In the genomic region with DNA sequence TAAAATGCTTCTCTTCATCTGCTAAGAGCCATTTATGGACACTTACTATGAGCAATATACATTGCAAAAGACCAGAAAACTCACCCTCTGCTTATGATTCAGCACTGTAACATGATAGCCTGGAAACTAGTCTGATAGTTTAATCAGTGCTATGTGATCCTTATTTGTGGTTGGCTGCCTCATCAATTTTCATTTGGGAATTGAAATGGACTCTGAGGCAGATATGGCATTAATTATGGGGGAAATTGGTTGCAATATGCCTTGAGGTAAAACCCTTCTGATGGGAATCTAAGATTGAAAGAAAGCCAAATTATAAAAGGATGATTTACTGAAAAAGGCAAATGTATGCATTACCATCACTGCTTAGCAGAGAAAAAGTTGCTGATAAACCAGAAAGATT, we compare ENCODE assay signal across 14 cellular contexts. TPM values are rescaled to one million over a fixed set of nuclear protein-coding genes. Genes with fewer than 3 reads are reported as not detected.
A peak's percentile ranks its signal among the peaks of the same experiment; 100 is the strongest.
DNase-seq lines count a peak whose midpoint lies in the region; ATAC-seq, FAIRE-seq and TF ChIP-seq lines count a peak whose summit lies in the region.
"Had no signal": no experiment of that assay in that cellular context is flagged by ENCODE, and none has a peak within 500 bp of the region (broad histone marks: within the 10 kb centered on the region; RNA-seq: fewer than 3 reads in every experiment).

No MANE protein-coding gene starts in this region.

- H3F3A ChIP-seq in SK-N-SH (replicated peaks; ENCODE audit: insufficient read depth): peaks cover 12% of the 10 kb centered on the region

- no peaks in the 10 kb centered on the region for H3K36me3 ChIP-seq in SK-N-SH (replicated peaks in 1 of 2; ENCODE audit: control insufficient read depth in 1 of 2, insufficient read depth in 2 of 2, low read length in 1 of 2)
- H3K36me3 ChIP-seq: right lobe of liver had no signal

- no peaks in the 10 kb centered on the region for H4K20me1 ChIP-seq in SK-N-SH (ENCODE audit: insufficient read depth)

- no peak overlapping the region for H3K4me3 Mint-ChIP-seq in HFFc6
- H3K4me3 Mint-ChIP-seq: CD4-positive, alpha-beta memory T cell had no signal

- H3K9me3 Mint-ChIP-seq in HFFc6: peaks cover 15% of the 10 kb centered on the region

- peaks cover 23% of the 10 kb centered on the region for H3K36me3 Mint-ChIP-seq in HFFc6 (ENCODE audit: low read depth)
- H3K36me3 Mint-ChIP-seq: CD4-positive, alpha-beta memory T cell had no signal

- no peak for TF ChIP-seq RAD21 in SK-N-SH (IDR thresholded peaks at IDR 0.05; ENCODE audit: low read length)

- peaks cover 6 to 21% of the 10 kb centered on the region in 2 experiments for H3K4me1 ChIP-seq in SK-N-SH (ENCODE audit: control insufficient read depth in 1 of 2, insufficient read depth in 2 of 2, low read depth in 1 of 2, low read length in 1 of 2)
- H3K4me1 ChIP-seq: right lobe of liver had no signal

- TF ChIP-seq EP300 in SK-N-SH (IDR thresholded peaks at IDR 0.05; ENCODE audit: borderline replicate concordance in 1 of 2, low read depth in 1 of 2, low read length in 1 of 2): peak; percentile 91 to 99

- ATAC-seq in esophagus mucosa: no peak
- ATAC-seq: right lobe of liver had no signal

- DNase-seq in AG09319 (ENCODE audit: extremely low read depth, low read depth): peak; percentile 89
- DNase-seq in HFFc6: peak; percentile 80
- DNase-seq in SK-N-SH: peak; percentile 31
- DNase-seq in foreskin fibroblast: peak; percentile 81 to 91
- DNase-seq in urothelium cell line (ENCODE audit: low spot score): no peak
- DNase-seq in DMS114 treated with DMSO at 0.1 percent for 48 hours (lab: John Stamatoyannopoulos, UW; ENCODE audit: unreplicated experiment): no peak
- DNase-seq in effector CD4-positive, alpha-beta T cell: no peak
- DNase-seq: activated CD8-positive, alpha-beta memory T cell treated with anti-CD3 and anti-CD28 coated beads for 24 hours; CD4-positive, alpha-beta memory T cell; MM.1S; right lobe of liver had no signal

- H3K27me3 Mint-ChIP-seq in HFFc6 (ENCODE audit: insufficient read depth): peaks cover 5% of the 10 kb centered on the region

- no peak overlapping the region for H3K9ac ChIP-seq in SK-N-SH

- no peaks in the 10 kb centered on the region for H3K9me2 ChIP-seq in SK-N-SH

- POLR2A ChIA-PET in SK-N-SH (lab: Yijun Ruan, JAX): no interaction called here

- peaks cover 44% of the 10 kb centered on the region for H3K4me1 Mint-ChIP-seq in HFFc6 (ENCODE audit: low read depth)
- H3K4me1 Mint-ChIP-seq: CD4-positive, alpha-beta memory T cell had no signal

- H3K79me2 ChIP-seq in SK-N-SH (ENCODE audit: insufficient read depth): no peaks in the 10 kb centered on the region

- no peak overlapping the region for H2AFZ ChIP-seq in SK-N-SH (ENCODE audit: low read depth)

- TF ChIP-seq CTCF in AG09319 (IDR thresholded peaks at IDR 0.05; ENCODE audit: low read depth, low read length) (no peak), HFFc6 (IDR thresholded peaks at IDR 0.05) (no peak), SK-N-SH (IDR thresholded peaks at IDR 0.05) (no peak), foreskin fibroblast (IDR thresholded peaks at IDR 0.05; ENCODE audit: low read depth, low read length) (no peak)

- no peaks in the 10 kb centered on the region for H3K27me3 ChIP-seq in SK-N-SH (ENCODE audit: insufficient read depth)
- H3K27me3 ChIP-seq: right lobe of liver had no signal

- H3K27ac ChIP-seq in SK-N-SH (ENCODE audit: low read depth in 2 of 2, low read length in 1 of 2): peak overlapping the region; percentile 64; a peak in 3 of 4 replicates
- H3K27ac ChIP-seq: right lobe of liver had no signal

- H3K9me3 ChIP-seq in SK-N-SH: no peaks in the 10 kb centered on the region
- H3K9me3 ChIP-seq: right lobe of liver had no signal

- H3K4me3 ChIP-seq in SK-N-SH (ENCODE audit: low read depth in 2 of 2, low read length in 1 of 2): no peak overlapping the region
- H3K4me3 ChIP-seq in foreskin fibroblast (ENCODE audit: low read depth in 1 of 2, low read length in 2 of 2): no peak overlapping the region
- H3K4me3 ChIP-seq: right lobe of liver had no signal

- H3K27ac Mint-ChIP-seq in HFFc6: peak overlapping the region; percentile 2; the same call in 1 of the 2 replicates
- H3K27ac Mint-ChIP-seq: CD4-positive, alpha-beta memory T cell had no signal

- no peak for FAIRE-seq in urothelium cell line (lab: Jason Lieb, UNC)
- FAIRE-seq: endometrium had no signal

- peak overlapping the region; percentile 27; the same call in 1 of the 2 replicates for H3K4me2 ChIP-seq in SK-N-SH

- CTCF ChIA-PET in SK-N-SH (lab: Yijun Ruan, JAX): interaction anchor here (1.4 kb wide), 1 partner anchor 15 kb away, joined by 5 read pairs; no protein-coding TSS in a partner anchor

TF ChIP-seq in SK-N-SH, 30 proteins besides CTCF, POLR2A, EP300 and RAD21 (continues in another document):
- TF ChIP-seq JUND (IDR thresholded peaks at IDR 0.05) (peak; percentile 99), EZH2phosphoT487 (IDR thresholded peaks at IDR 0.05; ENCODE audit: borderline replicate concordance, low read depth) (no peak; the same call in 1 of the 2 replicates), NRF1 (IDR thresholded peaks at IDR 0.05; ENCODE audit: low read depth, low read length) (no peak), PBX3 (IDR thresholded peaks at IDR 0.05) (peak; percentile 99), MEF2A (IDR thresholded peaks at IDR 0.05; ENCODE audit: borderline replicate concordance, low read depth) (peak; percentile 87), ELF1 (IDR thresholded peaks at IDR 0.05) (0 out of 2 replicates have a peak, but pooled peaks have one; percentile 46), SIN3A (IDR thresholded peaks at IDR 0.05; ENCODE audit: borderline replicate concordance, low read depth, low read length) (peak; percentile 78; the same call in 1 of the 2 replicates), YY1 (IDR thresholded peaks at IDR 0.05; ENCODE audit: low read depth) (no peak), GATA2 (CRISPR knock-in tag; IDR thresholded peaks at IDR 0.05) (peak; percentile 96), GABPA (IDR thresholded peaks at IDR 0.05; ENCODE audit: low read depth) (peak; percentile 31; the same call in 1 of the 2 replicates), MXI1 (IDR thresholded peaks at IDR 0.05; ENCODE audit: low read depth, low read length) (no peak), SMC3 (IDR thresholded peaks at IDR 0.05; ENCODE audit: low read depth, low read length) (no peak), USF1 (IDR thresholded peaks at IDR 0.05; ENCODE audit: borderline replicate concordance, low read depth) (peak; percentile 36; the same call in 1 of the 2 replicates), TCF12 (IDR thresholded peaks at IDR 0.05) (peak; percentile 99), TAF1 (IDR thresholded peaks at IDR 0.05; ENCODE audit: borderline replicate concordance, low read depth, low read length) (no peak), CHD2 (IDR thresholded peaks at IDR 0.05; ENCODE audit: low read length, partially characterized antibody) (no peak)
- TF ChIP-seq, protein P1, sequence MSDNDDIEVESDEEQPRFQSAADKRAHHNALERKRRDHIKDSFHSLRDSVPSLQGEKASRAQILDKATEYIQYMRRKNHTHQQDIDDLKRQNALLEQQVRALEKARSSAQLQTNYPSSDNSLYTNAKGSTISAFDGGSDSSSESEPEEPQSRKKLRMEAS (IDR thresholded peaks at IDR 0.05; ENCODE audit: low read depth): peak; percentile 47; the same call in 1 of the 2 replicates
- TF ChIP-seq, protein P2, sequence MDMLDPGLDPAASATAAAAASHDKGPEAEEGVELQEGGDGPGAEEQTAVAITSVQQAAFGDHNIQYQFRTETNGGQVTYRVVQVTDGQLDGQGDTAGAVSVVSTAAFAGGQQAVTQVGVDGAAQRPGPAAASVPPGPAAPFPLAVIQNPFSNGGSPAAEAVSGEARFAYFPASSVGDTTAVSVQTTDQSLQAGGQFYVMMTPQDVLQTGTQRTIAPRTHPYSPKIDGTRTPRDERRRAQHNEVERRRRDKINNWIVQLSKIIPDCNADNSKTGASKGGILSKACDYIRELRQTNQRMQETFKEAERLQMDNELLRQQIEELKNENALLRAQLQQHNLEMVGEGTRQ (IDR thresholded peaks at IDR 0.05; ENCODE audit: borderline replicate concordance, low read depth, low read length): no peak
- TF ChIP-seq, protein P3, sequence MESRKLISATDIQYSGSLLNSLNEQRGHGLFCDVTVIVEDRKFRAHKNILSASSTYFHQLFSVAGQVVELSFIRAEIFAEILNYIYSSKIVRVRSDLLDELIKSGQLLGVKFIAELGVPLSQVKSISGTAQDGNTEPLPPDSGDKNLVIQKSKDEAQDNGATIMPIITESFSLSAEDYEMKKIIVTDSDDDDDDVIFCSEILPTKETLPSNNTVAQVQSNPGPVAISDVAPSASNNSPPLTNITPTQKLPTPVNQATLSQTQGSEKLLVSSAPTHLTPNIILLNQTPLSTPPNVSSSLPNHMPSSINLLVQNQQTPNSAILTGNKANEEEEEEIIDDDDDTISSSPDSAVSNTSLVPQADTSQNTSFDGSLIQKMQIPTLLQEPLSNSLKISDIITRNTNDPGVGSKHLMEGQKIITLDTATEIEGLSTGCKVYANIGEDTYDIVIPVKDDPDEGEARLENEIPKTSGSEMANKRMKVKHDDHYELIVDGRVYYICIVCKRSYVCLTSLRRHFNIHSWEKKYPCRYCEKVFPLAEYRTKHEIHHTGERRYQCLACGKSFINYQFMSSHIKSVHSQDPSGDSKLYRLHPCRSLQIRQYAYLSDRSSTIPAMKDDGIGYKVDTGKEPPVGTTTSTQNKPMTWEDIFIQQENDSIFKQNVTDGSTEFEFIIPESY (IDR thresholded peaks at IDR 0.05; ENCODE audit: borderline replicate concordance, low read depth): peak; percentile 90

RNA-seq across cellular contexts. Expression of gene FAM216B, which starts 33.5 kb away (rescaled TPM):
- total RNA-seq in HFFc6 (2021; fragmentation: NEBNext Ultra II Directional; extraction: Animal tissue kit (Norgen Biotek cat#: 25700)): not detected
- polyA plus RNA-seq in SK-N-SH (2012; rRNA removed): not detected in 2 replicates
- 0.01 TPM in 1 of 2 replicates, not detected in the other for polyA plus RNA-seq in SK-N-SH (2012; cell fraction: cytosol; rRNA removed)
- polyA plus RNA-seq in SK-N-SH (2012; cell fraction: nucleus; rRNA removed): not detected in 2 replicates
- total RNA-seq in esophagus mucosa: not detected
- total RNA-seq: CD4-positive, alpha-beta memory T cell; right lobe of liver; T-helper 2 cell treated with Interferon-gamma antibody and Interleukin-4, amounts not matched to agents 100 ng/mL and 5 ng/mL, for 36 hours had no signal
- polyA plus RNA-seq: CD4-positive, alpha-beta memory T cell had no signal

Comparison
In these comparisons a context has a peak if more than half of its experiments do, and no peak if none do; other contexts are left out.
1. DNase-seq: peak in AG09319 (single experiment), HFFc6 (single experiment), SK-N-SH (single experiment) and foreskin fibroblast (2 of 2); none in urothelium cell line (single experiment), DMS114 treated with DMSO at 0.1 percent for 48 hours (single experiment) and effector CD4-positive, alpha-beta T cell (single experiment).